Comparison of ENCODE assay signal across 19 cellular contexts in the genomic region with DNA sequence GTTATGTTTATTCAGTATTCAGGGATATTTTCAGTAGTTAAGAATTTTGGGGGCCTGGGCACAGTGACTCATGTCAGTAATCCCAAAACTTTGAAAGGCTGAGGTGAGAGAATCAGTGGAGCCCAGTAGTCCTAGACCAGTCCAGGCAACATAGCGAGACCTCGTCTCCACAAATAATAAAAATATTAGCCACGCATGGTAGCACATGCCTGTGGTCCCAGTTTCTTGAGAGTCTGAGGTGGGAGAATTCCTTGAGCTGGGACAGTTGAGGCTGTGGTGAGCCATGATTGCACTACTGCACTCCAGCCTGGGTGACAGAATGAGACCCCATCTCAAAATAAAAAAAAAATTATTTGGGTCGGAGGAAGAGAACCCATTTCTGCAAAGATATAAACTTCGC. TPM values are rescaled to one million over a fixed set of nuclear protein-coding genes. Genes with fewer than 3 reads are reported as not detected.
"Had no signal": no experiment of that assay in that cellular context is flagged by ENCODE, and none has a peak within 500 bp of the region (broad histone marks: within the 10 kb centered on the region; RNA-seq: fewer than 3 reads in every experiment).

No MANE protein-coding gene starts in this region.

- H3K4me1 ChIP-seq: ascending aorta, SJCRH30 had no signal

- ATAC-seq: activated CD8-positive, alpha-beta memory T cell treated with anti-CD3 and anti-CD28 coated beads, Interleukin-2, amount 10 ng/mL, durations not matched to agents 7 days and 5 days had no signal

- H3K36me3 ChIP-seq: ascending aorta, cardiac muscle cell, SJCRH30 had no signal

- H3K9me3 ChIP-seq: ascending aorta, SJCRH30 had no signal

- H3K4me3 ChIP-seq: ascending aorta, cardiac muscle cell, SJCRH30 had no signal

- H3K27me3 ChIP-seq: ascending aorta, cardiac muscle cell, SJCRH30 had no signal

- DNase-seq: activated CD4-positive, alpha-beta T cell treated with anti-CD3 and anti-CD28 coated beads for 1 hour; activated CD4-positive, alpha-beta T cell treated with anti-CD3 and anti-CD28 coated beads, Interleukin-2, amount 10 ng/mL, durations not matched to agents 24 days and 14 days; activated CD4-positive, alpha-beta T cell treated with anti-CD3 and anti-CD28 coated beads, Interleukin-2, amount 50 U/mL, for 48 hours; activated CD8-positive, alpha-beta memory T cell treated with anti-CD3 and anti-CD28 coated beads, Interleukin-2, amount 10 ng/mL, durations not matched to agents 7 days and 5 days; activated effector memory CD4-positive, alpha-beta T cell treated with Interleukin-2 at 50 U/mL for 16 hours; activated naive CD4-positive, alpha-beta T cell; activated T-cell treated with anti-CD3 and anti-CD28 coated beads, Interleukin-2, amount 50 U/mL, for 24 hours; MM.1S; NCI-H1105; NCI-H1436; NCI-H1694 treated with DMSO at 0.1 percent for 48 hours; NCI-H2029 treated with DMSO at 0.1 percent for 48 hours; Right ventricle myocardium superior; RPMI8226; SJCRH30; T-helper 9 cell had no signal

- H3K27ac ChIP-seq: ascending aorta, cardiac muscle cell, SJCRH30 had no signal

RNA-seq across cellular contexts. Expression of a gene that starts 20.3 kb away (rescaled TPM):
- total RNA-seq: activated CD4-positive, alpha-beta T cell treated with anti-CD3 and anti-CD28 coated beads, Interleukin-2, amount 10 ng/mL, durations not matched to agents 24 days and 14 days; activated T-helper 1 cell treated with anti-CD3 and anti-CD28 coated beads, Interleukin-12 subunit alpha, Interleukin-12 subunit beta, Interleukin-2, Interleukin-4 antibody, amounts not matched to agents 30 ng/mL and 10 ng/mL and 1 ng/mL, durations not matched to agents 14 hours and 24 hours and 36 hours had no signal
